Comparison of ENCODE assay signal across 16 cellular contexts in genomic region chrX:18119856-18120255, GRCh38.
DNase-seq lines count a peak whose midpoint lies in the region; ATAC-seq lines count a peak whose summit lies in the region.
"Had no signal": no experiment of that assay in that cellular context is flagged by ENCODE, and none has a peak within 500 bp of the region (broad histone marks: within the 10 kb centered on the region; RNA-seq: fewer than 3 reads in every experiment).

No MANE protein-coding gene starts in this region.

- no peak for ATAC-seq in HG02973 (IDR thresholded peaks at IDR 0.05; ENCODE audit: unreplicated experiment)
- no peak for ATAC-seq in GM19467 (IDR thresholded peaks at IDR 0.05; ENCODE audit: unreplicated experiment)
- ATAC-seq: K562, left cardiac atrium had no signal

- DNase-seq in SIG-M5 treated with dmso at 0.1 percent for 504 hours (lab: John Stamatoyannopoulos, UW; ENCODE audit: unreplicated experiment) (peak; percentile 4), SIG-M5 (lab: John Stamatoyannopoulos, UW) (no peak), COR-L47 (lab: John Stamatoyannopoulos, UW) (peak; percentile 40), NCI-H187 treated with DMSO at 0.1 percent for 48 hours (lab: John Stamatoyannopoulos, UW) (peak; percentile 2), SHP77 treated with DMSO at 0.1 percent for 48 hours (lab: John Stamatoyannopoulos, UW) (peak; percentile 1), GM19240 (ENCODE audit: insufficient read length, low spot score) (no peak)
- DNase-seq: Caco-2; cortex of kidney; foreskin fibroblast; GDM1; left cardiac atrium; midbrain; stimulated activated CD4-positive, alpha-beta T cell treated with anti-CD3 and anti-CD28 coated beads, Interleukin-4, amount 100 ng/mL, for 24 hours had no signal

Comparison
In these comparisons a context has a peak if more than half of its experiments do, and no peak if none do; other contexts are left out.
1. DNase-seq: peak in SIG-M5 treated with dmso at 0.1 percent for 504 hours (single experiment), COR-L47 (single experiment), NCI-H187 treated with DMSO at 0.1 percent for 48 hours (single experiment) and SHP77 treated with DMSO at 0.1 percent for 48 hours (single experiment); none in SIG-M5 (single experiment) and GM19240 (single experiment).